In the genomic region with DNA sequence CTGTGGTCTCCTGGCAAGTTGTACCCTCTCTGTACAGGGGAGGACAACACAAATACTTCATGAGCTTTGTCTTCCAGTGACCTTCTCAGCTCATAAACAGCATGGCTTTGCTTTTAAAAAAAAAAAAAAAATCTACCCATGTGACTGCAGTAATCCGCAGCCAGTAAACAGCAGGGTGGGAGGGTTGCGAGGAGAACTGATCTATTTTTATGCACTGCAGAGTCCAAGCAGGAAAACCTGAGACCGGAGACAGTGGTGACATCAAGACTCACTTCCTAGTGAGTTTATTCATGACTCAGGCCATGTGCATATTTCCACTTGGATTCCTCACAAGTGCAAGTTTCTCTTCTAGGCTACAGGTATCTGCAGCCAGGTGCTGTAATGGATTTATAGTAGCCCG, we compare ENCODE assay signal across 10 cellular contexts.
DNase-seq lines count a peak whose midpoint lies in the region; ATAC-seq and TF ChIP-seq lines count a peak whose summit lies in the region.
"Had no signal": no experiment of that assay in that cellular context is flagged by ENCODE, and none has a peak within 500 bp of the region (broad histone marks: within the 10 kb centered on the region; RNA-seq: fewer than 3 reads in every experiment).

No MANE protein-coding gene starts in this region.

- no peaks in the 10 kb centered on the region for H3K36me3 ChIP-seq in parathyroid adenoma (ENCODE audit: control insufficient read depth, insufficient read depth, low read length)
- H3K36me3 ChIP-seq: colonic mucosa had no signal

- H3K9ac ChIP-seq in parathyroid adenoma: no peak overlapping the region

- no peaks in the 10 kb centered on the region for H3K27me3 ChIP-seq in parathyroid adenoma (ENCODE audit: control insufficient read depth, insufficient read depth, low read length)
- H3K27me3 ChIP-seq: colonic mucosa had no signal

- DNase-seq in HCEC 1CT: peak; percentile 5
- peak; percentile 28 for DNase-seq in foreskin melanocyte
- DNase-seq: colonic mucosa, DND-41, NCI-H510A had no signal

- no peak overlapping the region for H2AFZ ChIP-seq in parathyroid adenoma

- H3K27ac ChIP-seq in parathyroid adenoma: no peak overlapping the region
- H3K27ac ChIP-seq: colonic mucosa had no signal

- no peak for ATAC-seq in HG03095 (IDR thresholded peaks at IDR 0.05; ENCODE audit: unreplicated experiment)
- no peak for ATAC-seq in GM19023 (IDR thresholded peaks at IDR 0.05; ENCODE audit: unreplicated experiment)
- ATAC-seq in HG02970 (IDR thresholded peaks at IDR 0.05; ENCODE audit: low FRiP score, unreplicated experiment): no peak

- H3K4me1 ChIP-seq in parathyroid adenoma: peaks cover 2% of the 10 kb centered on the region
- H3K4me1 ChIP-seq: colonic mucosa had no signal

- H3K4me3 ChIP-seq in parathyroid adenoma (ENCODE audit: low read depth, low read length): no peak overlapping the region
- H3K4me3 ChIP-seq: colonic mucosa had no signal

- H3K9me3 ChIP-seq in parathyroid adenoma (ENCODE audit: control insufficient read depth, low read length): no peaks in the 10 kb centered on the region
- H3K9me3 ChIP-seq: colonic mucosa had no signal

- peak overlapping the region; percentile 5 for H3K4me2 ChIP-seq in parathyroid adenoma (ENCODE audit: low read length)

- no peaks in the 10 kb centered on the region for H3K79me2 ChIP-seq in parathyroid adenoma

- no peak for TF ChIP-seq CTCF in parathyroid adenoma (IDR thresholded peaks at IDR 0.05)

TF ChIP-seq in PFSK-1, 5 proteins besides CTCF, POLR2A, EP300 and RAD21:
- TF ChIP-seq FOXP2 (optimal IDR thresholded peaks at IDR 0.05; ENCODE audit: borderline replicate concordance, extremely low read depth, extremely low read length, insufficient read depth) (peak; percentile 82), REST (IDR thresholded peaks at IDR 0.05; ENCODE audit: insufficient read depth in 1 of 2, low read depth in 2 of 2, low read length in 2 of 2) (no peak)
